In the genomic region with DNA sequence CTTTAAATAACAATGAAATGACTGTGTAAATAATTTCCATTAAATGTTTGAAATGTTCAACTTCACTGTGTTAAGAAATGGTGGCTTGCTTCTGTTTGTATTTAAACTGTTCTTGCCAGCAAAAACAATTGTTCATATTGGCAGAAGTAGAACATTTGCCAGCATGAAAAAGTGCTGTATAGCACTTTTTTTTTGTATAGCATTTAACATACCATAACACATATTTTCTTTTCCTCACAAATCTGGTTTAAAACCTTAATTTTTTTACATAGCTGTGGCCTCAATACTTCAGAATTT, we compare ENCODE assay signal across 24 cellular contexts.
DNase-seq lines count a peak whose midpoint lies in the region; ATAC-seq, FAIRE-seq and TF ChIP-seq lines count a peak whose summit lies in the region.
"Had no signal": no experiment of that assay in that cellular context is flagged by ENCODE, and none has a peak within 500 bp of the region (broad histone marks: within the 10 kb centered on the region; RNA-seq: fewer than 3 reads in every experiment).

No MANE protein-coding gene starts in this region.

- H3K9ac ChIP-seq in astrocyte (ENCODE audit: low read length) (no peak overlapping the region), fibroblast of lung (ENCODE audit: insufficient read depth, low read length) (no peak overlapping the region), smooth muscle cell (ENCODE audit: low read depth) (no peak overlapping the region)
- H3K9ac ChIP-seq: neural progenitor cell had no signal

- no peaks in the 10 kb centered on the region for H3K79me2 ChIP-seq in astrocyte (ENCODE audit: insufficient read depth, low read length)
- H3K79me2 ChIP-seq in fibroblast of lung (ENCODE audit: control insufficient read depth, insufficient read depth, low read length): no peaks in the 10 kb centered on the region
- H3K79me2 ChIP-seq in smooth muscle cell (ENCODE audit: low read depth): no peaks in the 10 kb centered on the region

- H3K27ac ChIP-seq in astrocyte (ENCODE audit: low read depth, low read length): peak overlapping the region; percentile 76
- no peak overlapping the region for H3K27ac ChIP-seq in fibroblast of lung (ENCODE audit: insufficient read depth, low read length)
- no peak overlapping the region for H3K27ac ChIP-seq in CD8-positive, alpha-beta T cell (ENCODE audit: low read depth, low read length)
- H3K27ac ChIP-seq in smooth muscle cell (ENCODE audit: low read depth): no peak overlapping the region
- H3K27ac ChIP-seq: colonic mucosa, foreskin keratinocyte, neural progenitor cell had no signal

- H3K9me3 ChIP-seq in astrocyte (ENCODE audit: insufficient read depth, low read depth, low read length): peaks cover 3% of the 10 kb centered on the region
- no peaks in the 10 kb centered on the region for H3K9me3 ChIP-seq in fibroblast of lung (ENCODE audit: control insufficient read depth, insufficient read depth, low read depth, low read length)
- no peaks in the 10 kb centered on the region for H3K9me3 ChIP-seq in CD8-positive, alpha-beta T cell (ENCODE audit: low read length)
- H3K9me3 ChIP-seq in smooth muscle cell (replicated peaks; ENCODE audit: low read depth): no peaks in the 10 kb centered on the region
- H3K9me3 ChIP-seq: colonic mucosa had no signal

- POLR2A ChIA-PET in CD8-positive, alpha-beta T cell (lab: Charles Lee): no interaction called here

- no peaks in the 10 kb centered on the region for H3F3A ChIP-seq in smooth muscle cell (ENCODE audit: low read depth)

- TF ChIP-seq CTCF in HFFc6 (IDR thresholded peaks at IDR 0.05) (no peak), astrocyte (IDR thresholded peaks at IDR 0.05; ENCODE audit: insufficient read depth, low read depth, low read length) (no peak), fibroblast of lung (conservative IDR thresholded peaks at IDR 0.05 in 1 of 2, IDR thresholded peaks at IDR 0.05 in 1 of 2; ENCODE audit: low read depth in 1 of 2, low read length in 2 of 2) (no peak), smooth muscle cell (IDR thresholded peaks at IDR 0.05; ENCODE audit: borderline replicate concordance, insufficient read depth, poor library complexity, severe bottlenecking) (no peak), GM20000 (IDR thresholded peaks at IDR 0.05; ENCODE audit: extremely low read depth, missing control alignments) (no peak)
- TF ChIP-seq CTCF in CD8-positive, alpha-beta T cell (IDR thresholded peaks at IDR 0.05): no peak

- H3K36me3 Mint-ChIP-seq in HFFc6 (ENCODE audit: low read depth) (no peaks in the 10 kb centered on the region), astrocyte (ENCODE audit: low read depth, unreplicated experiment) (no peaks in the 10 kb centered on the region)
- no peaks in the 10 kb centered on the region for H3K36me3 Mint-ChIP-seq in CD8-positive, alpha-beta T cell
- H3K36me3 Mint-ChIP-seq: activated naive CD4-positive, alpha-beta T cell treated with anti-CD3 and anti-CD28 coated beads, Interleukin-2, amount 50 U/mL, for 72 hours; neural progenitor cell; stimulated activated naive B cell treated with anti-CD40 and anti-IgM and Interleukin-4, amounts not matched to agents 10 μg/mL and 1 μg/mL and 100 μg/mL, for 72 hours had no signal

- H3K27ac Mint-ChIP-seq in HFFc6: peak overlapping the region; percentile 78
- H3K27ac Mint-ChIP-seq in astrocyte (ENCODE audit: unreplicated experiment): peak overlapping the region; percentile 21
- no peak overlapping the region for H3K27ac Mint-ChIP-seq in CD8-positive, alpha-beta T cell
- H3K27ac Mint-ChIP-seq: activated CD4-positive, alpha-beta T cell treated with anti-CD3 and anti-CD28 coated beads, Interleukin-2, amount 10 ng/mL, durations not matched to agents 7 days and 5 days; activated naive CD4-positive, alpha-beta T cell treated with anti-CD3 and anti-CD28 coated beads, Interleukin-2, amount 50 U/mL, for 72 hours; neural progenitor cell; progenitor cell of endocrine pancreas; stimulated activated naive B cell treated with anti-CD40 and anti-IgM and Interleukin-4, amounts not matched to agents 10 μg/mL and 1 μg/mL and 100 μg/mL, for 72 hours; T-helper 1 cell treated with Interleukin-12 subunit alpha and Interleukin-12 subunit beta and Interleukin-4 antibody, amounts not matched to agents 30 μg/mL and 1 μg/mL, for 36 hours had no signal

- ATAC-seq in CD8-positive, alpha-beta T cell: no peak
- ATAC-seq: activated naive CD4-positive, alpha-beta T cell treated with anti-CD3 and anti-CD28 coated beads, Interleukin-2, amount 50 U/mL, for 72 hours; HepG2; stimulated activated naive B cell treated with anti-CD40 and anti-IgM and Interleukin-4, amounts not matched to agents 10 μg/mL and 1 μg/mL and 100 μg/mL, for 72 hours had no signal

- H2AFZ ChIP-seq in astrocyte (ENCODE audit: low read depth, low read length) (no peak overlapping the region), fibroblast of lung (ENCODE audit: low read length) (no peak overlapping the region), smooth muscle cell (ENCODE audit: low read depth) (no peak overlapping the region)
- H2AFZ ChIP-seq: neural progenitor cell had no signal

- H3K9me3 Mint-ChIP-seq in HFFc6: 0 out of 2 replicates have a peak, but pooled peaks cover 8% of the 10 kb centered on the region
- no peaks in the 10 kb centered on the region for H3K9me3 Mint-ChIP-seq in astrocyte (ENCODE audit: unreplicated experiment)
- no peaks in the 10 kb centered on the region for H3K9me3 Mint-ChIP-seq in CD8-positive, alpha-beta T cell
- H3K9me3 Mint-ChIP-seq: activated CD4-positive, alpha-beta T cell treated with anti-CD3 and anti-CD28 coated beads, Interleukin-2, amount 10 ng/mL, durations not matched to agents 7 days and 5 days; activated naive CD4-positive, alpha-beta T cell treated with anti-CD3 and anti-CD28 coated beads, Interleukin-2, amount 50 U/mL, for 72 hours had no signal

- H4K20me1 ChIP-seq in astrocyte (ENCODE audit: insufficient read depth, low read length) (no peaks in the 10 kb centered on the region), fibroblast of lung (ENCODE audit: control insufficient read depth, extremely low read depth, insufficient read depth, low read length) (no peaks in the 10 kb centered on the region), smooth muscle cell (ENCODE audit: low read depth) (no peaks in the 10 kb centered on the region)

- H3K4me2 ChIP-seq in astrocyte (ENCODE audit: low read length): peak overlapping the region; percentile 71
- H3K4me2 ChIP-seq in fibroblast of lung (ENCODE audit: extremely low read depth, insufficient read depth, low read length): no peak overlapping the region
- no peak overlapping the region for H3K4me2 ChIP-seq in smooth muscle cell
- H3K4me2 ChIP-seq: neural progenitor cell had no signal

- H3K4me1 ChIP-seq in astrocyte (ENCODE audit: insufficient read depth, low read length) (peaks cover 30% of the 10 kb centered on the region), fibroblast of lung (ENCODE audit: control insufficient read depth, extremely low read depth, insufficient read depth, low read length) (peaks cover 7% of the 10 kb centered on the region), smooth muscle cell (ENCODE audit: low read depth) (no peaks in the 10 kb centered on the region)
- no peaks in the 10 kb centered on the region for H3K4me1 ChIP-seq in CD8-positive, alpha-beta T cell (ENCODE audit: insufficient read depth, low read length)
- H3K4me1 ChIP-seq: colonic mucosa had no signal

- H3K27me3 ChIP-seq in astrocyte (ENCODE audit: insufficient read depth, low read length) (no peaks in the 10 kb centered on the region), fibroblast of lung (ENCODE audit: control insufficient read depth, insufficient read depth, low read length) (no peaks in the 10 kb centered on the region), smooth muscle cell (ENCODE audit: low read depth) (no peaks in the 10 kb centered on the region)
- no peaks in the 10 kb centered on the region for H3K27me3 ChIP-seq in CD8-positive, alpha-beta T cell (ENCODE audit: insufficient read depth, low read length)
- H3K27me3 ChIP-seq: colonic mucosa, foreskin keratinocyte, neural progenitor cell had no signal

- H3K4me3 ChIP-seq in astrocyte (ENCODE audit: insufficient read depth, low read depth, low read length) (no peak overlapping the region), fibroblast of lung (replicated peaks in 1 of 4; ENCODE audit: control extremely low read depth in 1 of 4, insufficient read depth in 1 of 4, low read depth in 3 of 4, low read length in 4 of 4) (no peak overlapping the region), skeletal muscle cell (ENCODE audit: low read depth, low read length) (no peak overlapping the region), smooth muscle cell (no peak overlapping the region)
- no peak overlapping the region for H3K4me3 ChIP-seq in CD8-positive, alpha-beta T cell (ENCODE audit: low read depth, low read length)
- H3K4me3 ChIP-seq: colonic mucosa, neural progenitor cell had no signal

- DNase-seq in HFFc6 (peak; percentile 18), astrocyte (ENCODE audit: low read depth) (peak; percentile 58), fibroblast of lung (ENCODE audit: low read depth in 2 of 2) (peak; percentile 41 to 73), skeletal muscle cell (ENCODE audit: low read depth) (peak; percentile 24), smooth muscle cell (lab: John Stamatoyannopoulos, UW; ENCODE audit: unreplicated experiment) (no peak), C1 segment of cervical spinal cord (lab: John Stamatoyannopoulos, UW) (no peak), GM20000 (ENCODE audit: low spot score) (no peak)
- no peak for DNase-seq in CD8-positive, alpha-beta T cell
- DNase-seq: activated CD4-positive, alpha-beta T cell treated with anti-CD3 and anti-CD28 coated beads, Interleukin-2, amount 10 ng/mL, durations not matched to agents 7 days and 5 days; colonic mucosa; DMS79 treated with DMSO at 0.1 percent for 48 hours; hippocampal formation; islet precursor cell; NCI-H1105; NCI-H2029 treated with DMSO at 0.1 percent for 48 hours; small intestine; stimulated activated naive B cell treated with anti-CD40 and anti-IgM and Interleukin-4, amounts not matched to agents 10 μg/mL and 1 μg/mL and 100 μg/mL, for 72 hours had no signal

- FAIRE-seq in astrocyte (lab: Jason Lieb, UNC): no peak
- FAIRE-seq: GM12892, HepG2, small intestine had no signal

- no peaks in the 10 kb centered on the region for H3K36me3 ChIP-seq in astrocyte (ENCODE audit: insufficient read depth, low read length)
- H3K36me3 ChIP-seq in fibroblast of lung (ENCODE audit: control insufficient read depth, insufficient read depth, low read length): no peaks in the 10 kb centered on the region
- H3K36me3 ChIP-seq in CD8-positive, alpha-beta T cell (ENCODE audit: insufficient read depth, low read length): no peaks in the 10 kb centered on the region
- H3K36me3 ChIP-seq in smooth muscle cell (ENCODE audit: low read depth): no peaks in the 10 kb centered on the region
- H3K36me3 ChIP-seq: colonic mucosa, neural progenitor cell had no signal

- CTCF ChIA-PET in CD8-positive, alpha-beta T cell (lab: Charles Lee): no interaction called here

- H3K27me3 Mint-ChIP-seq in HFFc6 (ENCODE audit: insufficient read depth): peaks cover 2% of the 10 kb centered on the region; the same call in 1 of the 2 replicates
- no peaks in the 10 kb centered on the region for H3K27me3 Mint-ChIP-seq in astrocyte (ENCODE audit: low read depth, unreplicated experiment)
- H3K27me3 Mint-ChIP-seq in CD8-positive, alpha-beta T cell (ENCODE audit: low read depth): peaks cover 13% of the 10 kb centered on the region
- H3K27me3 Mint-ChIP-seq: progenitor cell of endocrine pancreas had no signal

- intact Hi-C loops in CD8-positive, alpha-beta T cell (cut with DNase I, micrococcal nuclease): no loop called here

- peaks cover 65% of the 10 kb centered on the region for H3K4me1 Mint-ChIP-seq in HFFc6 (ENCODE audit: low read depth)
- peaks cover 32% of the 10 kb centered on the region for H3K4me1 Mint-ChIP-seq in astrocyte (ENCODE audit: low read depth, unreplicated experiment)
- no peaks in the 10 kb centered on the region for H3K4me1 Mint-ChIP-seq in CD8-positive, alpha-beta T cell (ENCODE audit: low read depth)
- H3K4me1 Mint-ChIP-seq: activated CD4-positive, alpha-beta T cell treated with anti-CD3 and anti-CD28 coated beads, Interleukin-2, amount 10 ng/mL, durations not matched to agents 7 days and 5 days; stimulated activated naive B cell treated with anti-CD40 and anti-IgM and Interleukin-4, amounts not matched to agents 10 μg/mL and 1 μg/mL and 100 μg/mL, for 72 hours had no signal

- H3K4me3 Mint-ChIP-seq in HFFc6 (peak overlapping the region; percentile 24), astrocyte (ENCODE audit: unreplicated experiment) (no peak overlapping the region)
- H3K4me3 Mint-ChIP-seq in CD8-positive, alpha-beta T cell: no peak overlapping the region
- H3K4me3 Mint-ChIP-seq: activated CD4-positive, alpha-beta T cell treated with anti-CD3 and anti-CD28 coated beads, Interleukin-2, amount 10 ng/mL, durations not matched to agents 7 days and 5 days; neural progenitor cell; stimulated activated naive B cell treated with anti-CD40 and anti-IgM and Interleukin-4, amounts not matched to agents 10 μg/mL and 1 μg/mL and 100 μg/mL, for 72 hours; T-helper 1 cell treated with Interleukin-12 subunit alpha and Interleukin-12 subunit beta and Interleukin-4 antibody, amounts not matched to agents 30 μg/mL and 1 μg/mL, for 36 hours had no signal

Comparison
In these comparisons a context has a peak if more than half of its experiments do, and no peak if none do; other contexts are left out.
1. DNase-seq: peak in HFFc6 (single experiment), astrocyte (single experiment), fibroblast of lung (2 of 2) and skeletal muscle cell (single experiment); none in CD8-positive, alpha-beta T cell (0 of 7), smooth muscle cell (single experiment), C1 segment of cervical spinal cord (0 of 14) and GM20000 (single experiment).